8 cellular contexts compared by ENCODE assay signal in genomic region chr5:14440598-14441401, GRCh38.
DNase-seq lines count a peak whose midpoint lies in the region; ATAC-seq and TF ChIP-seq lines count a peak whose summit lies in the region.

No MANE protein-coding gene starts in this region.

- in situ Hi-C loops in astrocyte of the spinal cord (cut with HindIII; ENCODE audit: low sequenced_read_pairs), result no loop called here

- H3K4me3 ChIP-seq in astrocyte of the spinal cord (ENCODE audit: low read depth, low read length) (peak overlapping the region; percentile 81), skeletal muscle cell (ENCODE audit: low read depth, low read length) (peak overlapping the region; percentile 79)

- TF ChIP-seq CTCF in astrocyte of the spinal cord (IDR thresholded peaks at IDR 0.05; ENCODE audit: low read depth, low read length), result no peak

- ATAC-seq in HG03457 (IDR thresholded peaks at IDR 0.05; ENCODE audit: unreplicated experiment) (no peak), GM21529 (IDR thresholded peaks at IDR 0.05; ENCODE audit: unreplicated experiment) (no peak), GM18858 (IDR thresholded peaks at IDR 0.05; ENCODE audit: unreplicated experiment) (no peak)

- DNase-seq in HCEC 1CT (peak; percentile 91), astrocyte of the spinal cord (ENCODE audit: low read depth, low spot score) (peak; percentile 96), islet precursor cell (peak; percentile 68), skeletal muscle cell (ENCODE audit: low read depth) (peak; percentile 89), SKM-1 (lab: John Stamatoyannopoulos, UW; ENCODE audit: unreplicated experiment) (no peak)
